In the genomic region with DNA sequence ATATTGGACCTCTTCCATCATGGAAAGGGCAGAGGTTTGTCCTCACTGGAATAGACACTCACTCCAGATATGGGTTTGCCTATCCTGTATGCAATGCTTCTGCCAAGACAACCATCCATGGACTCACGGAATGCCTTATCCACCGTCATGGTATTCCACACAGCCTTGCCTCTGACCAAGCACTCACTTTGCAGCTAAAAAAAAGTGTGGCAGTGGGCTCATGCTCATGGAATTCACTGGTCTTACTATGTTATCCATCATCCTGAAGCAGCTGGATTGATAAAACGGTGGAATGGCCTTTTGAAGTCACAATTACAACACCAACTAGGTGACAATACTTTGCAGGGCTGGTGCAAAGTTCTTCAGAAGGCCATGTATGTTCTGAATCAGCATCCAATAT, we compare ENCODE assay signal across 16 cellular contexts. TPM values are rescaled to one million over a fixed set of nuclear protein-coding genes. Genes with fewer than 3 reads are reported as not detected.
"Had no signal": no experiment of that assay in that cellular context is flagged by ENCODE, and none has a peak within 500 bp of the region (broad histone marks: within the 10 kb centered on the region; RNA-seq: fewer than 3 reads in every experiment).

No MANE protein-coding gene starts in this region.

RNA-seq across cellular contexts. Expression of gene GOLT1A, which starts 25.6 kb away (rescaled TPM):
- total RNA-seq: activated naive CD4-positive, alpha-beta T cell treated with anti-CD3 and anti-CD28 coated beads for 36 hours; activated naive CD8-positive, alpha-beta T cell treated with anti-CD3 and anti-CD28 coated beads, Interleukin-2, amount 10 ng/mL, durations not matched to agents 7 days and 5 days; activated T-cell treated with anti-CD3 and anti-CD28 coated beads, Interleukin-2, amount 50 U/mL, for 4 hours; activated T-helper 1 cell treated with anti-CD3 and anti-CD28 coated beads, Interleukin-12 subunit alpha, Interleukin-12 subunit beta, Interleukin-2, Interleukin-4 antibody, amounts not matched to agents 30 ng/mL and 10 ng/mL and 1 ng/mL, durations not matched to agents 14 hours and 24 hours and 36 hours; aorta; ascending aorta; cardiac septum had no signal

RNA-seq across cellular contexts. Expression of gene KISS1, which starts 43.1 kb away (rescaled TPM):
- total RNA-seq: activated naive CD4-positive, alpha-beta T cell treated with anti-CD3 and anti-CD28 coated beads for 36 hours; activated naive CD8-positive, alpha-beta T cell treated with anti-CD3 and anti-CD28 coated beads for 36 hours; activated naive CD8-positive, alpha-beta T cell treated with anti-CD3 and anti-CD28 coated beads, Interleukin-2, amount 10 ng/mL, durations not matched to agents 7 days and 5 days; activated T-cell treated with anti-CD3 and anti-CD28 coated beads, Interleukin-2, amount 50 U/mL, for 4 hours; activated T-cell treated with anti-CD3 and anti-CD28 coated beads, Interleukin-2, amount 50 U/mL, for 72 hours; activated T-helper 1 cell treated with anti-CD3 and anti-CD28 coated beads, Interleukin-12 subunit alpha, Interleukin-12 subunit beta, Interleukin-2, Interleukin-4 antibody, amounts not matched to agents 30 ng/mL and 10 ng/mL and 1 ng/mL, durations not matched to agents 14 hours and 24 hours and 36 hours; activated T-helper 17 cell treated with anti-CD3 and anti-CD28 coated beads, Interleukin-2, amount 50 U/mL, for 72 hours; activated T-helper 2 cell treated with anti-CD3 and anti-CD28 coated beads, Interferon-gamma antibody, Interleukin-2, Interleukin-4, amounts not matched to agents 10 μg/mL and 5 μg/mL and 100 μg/mL, durations not matched to agents 14 hours and 24 hours and 36 hours; adrenal gland; aorta; ascending aorta; body of pancreas; breast epithelium; bronchial epithelial cell; cardiac septum; cerebellum had no signal
